In genomic region chr3:71330505-71330904, GRCh38 we compare ENCODE assay signal across 29 cellular contexts.
"Had no signal": no experiment of that assay in that cellular context is flagged by ENCODE, and none has a peak within 500 bp of the region (broad histone marks: within the 10 kb centered on the region; RNA-seq: fewer than 3 reads in every experiment).

No MANE protein-coding gene starts in this region.

- H3K36me3 ChIP-seq: suprapubic skin, thoracic aorta, thyroid gland, upper lobe of left lung, upper lobe of right lung, uterus, vagina had no signal

- H3K9me3 ChIP-seq: stomach, suprapubic skin, testis, thoracic aorta, thyroid gland, tibial artery, tibial nerve, upper lobe of left lung, upper lobe of right lung, uterus, vagina had no signal

- H3K4me3 ChIP-seq: stomach, suprapubic skin, testis, thoracic aorta, thyroid gland, tibial artery, tibial nerve, transverse colon, upper lobe of left lung, upper lobe of right lung, uterus, vagina had no signal

- H3K4me3 Mint-ChIP-seq: stimulated activated effector memory CD8-positive, alpha-beta T cell treated with anti-CD3 and anti-CD28 coated beads, Interleukin-12 subunit alpha, Interleukin-12 subunit beta, amount 100 ng/mL, for 72 hours; stimulated activated memory B cell treated with anti-CD40 and anti-IgM and Interleukin-4, amounts not matched to agents 10 μg/mL and 1 μg/mL and 100 μg/mL, for 72 hours; stimulated activated naive B cell treated with anti-CD40 and anti-IgM and Interleukin-4, amounts not matched to agents 10 μg/mL and 1 μg/mL and 100 μg/mL, for 72 hours; stimulated activated naive CD8-positive, alpha-beta T cell treated with anti-CD3 and anti-CD28 coated beads, Interleukin-15, amount 100 ng/mL, for 72 hours; stimulated activated naive CD8-positive, alpha-beta T cell treated with anti-CD3 and anti-CD28 coated beads, Interleukin-15, Interleukin-2, amounts not matched to agents 100 ng/mL and 50 ng/mL, for 24 hours; type B pancreatic cell had no signal

- H3K27me3 Mint-ChIP-seq: stimulated activated memory B cell treated with anti-CD40 and anti-IgM and Interleukin-4, amounts not matched to agents 10 μg/mL and 1 μg/mL and 100 μg/mL, for 72 hours; stimulated activated naive B cell treated with anti-CD40 and anti-IgM and Interleukin-4, amounts not matched to agents 10 μg/mL and 1 μg/mL and 100 μg/mL, for 72 hours; stimulated activated naive CD8-positive, alpha-beta T cell treated with anti-CD3 and anti-CD28 coated beads, Interleukin-15, amount 100 ng/mL, for 72 hours; stimulated activated naive CD8-positive, alpha-beta T cell treated with anti-CD3 and anti-CD28 coated beads, Interleukin-15, Interleukin-2, amounts not matched to agents 100 ng/mL and 50 ng/mL, for 24 hours; type B pancreatic cell had no signal

- H3K27ac Mint-ChIP-seq: stimulated activated effector memory CD8-positive, alpha-beta T cell treated with anti-CD3 and anti-CD28 coated beads, Interleukin-12 subunit alpha, Interleukin-12 subunit beta, amount 100 ng/mL, for 72 hours; stimulated activated memory B cell treated with anti-CD40 and anti-IgM and Interleukin-4, amounts not matched to agents 10 μg/mL and 1 μg/mL and 100 μg/mL, for 72 hours; stimulated activated naive B cell treated with anti-CD40 and anti-IgM and Interleukin-4, amounts not matched to agents 10 μg/mL and 1 μg/mL and 100 μg/mL, for 72 hours; stimulated activated naive CD8-positive, alpha-beta T cell treated with anti-CD3 and anti-CD28 coated beads, Interleukin-15, amount 100 ng/mL, for 72 hours; stimulated activated naive CD8-positive, alpha-beta T cell treated with anti-CD3 and anti-CD28 coated beads, Interleukin-15, Interleukin-2, amounts not matched to agents 100 ng/mL and 50 ng/mL, for 24 hours; type B pancreatic cell had no signal

- H3K27me3 ChIP-seq: stomach, suprapubic skin, testis, thyroid gland, tibial artery, tibial nerve, transverse colon, upper lobe of left lung, upper lobe of right lung, uterus, vagina had no signal

- DNase-seq: stimulated activated CD4-positive, alpha-beta T cell treated with anti-CD3 and anti-CD28 coated beads, Interleukin-2, amount 100 ng/mL, for 48 hours; stimulated activated CD4-positive, alpha-beta T cell treated with anti-CD3 and anti-CD28 coated beads, Interleukin-4, amount 100 ng/mL, for 1 hour; stimulated activated CD4-positive, alpha-beta T cell treated with anti-CD3 and anti-CD28 coated beads, Interleukin-4, amount 100 ng/mL, for 24 hours; stimulated activated CD4-positive, alpha-beta T cell treated with anti-CD3 and anti-CD28 coated beads, Interleukin-4, amount 100 ng/mL, for 4 hours; stimulated activated CD8-positive, alpha-beta memory T cell treated with anti-CD3 and anti-CD28 coated beads, Interleukin-4, amount 100 ng/mL, for 48 hours; stimulated activated naive B cell treated with anti-CD40 and anti-IgM and Interleukin-4, amounts not matched to agents 10 μg/mL and 1 μg/mL and 100 μg/mL, for 72 hours; stimulated activated naive CD4-positive, alpha-beta T cell; stimulated activated naive CD4-positive, alpha-beta T cell treated with Interleukin-2 at 50 U/mL for 16 hours; stimulated activated naive CD8-positive, alpha-beta T cell treated with anti-CD3 and anti-CD28 coated beads, Interleukin-15, amount 100 ng/mL, for 72 hours; stimulated activated naive CD8-positive, alpha-beta T cell treated with anti-CD3 and anti-CD28 coated beads, Interleukin-15, Interleukin-2, amounts not matched to agents 100 U/mL and 50 U/mL, for 24 hours; stomach; substantia nigra; testis; thyroid gland; tibial artery; transverse colon; trophoblast cell; upper lobe of right lung; uterus had no signal

- ATAC-seq: stimulated activated effector memory CD8-positive, alpha-beta T cell treated with anti-CD3 and anti-CD28 coated beads, Interleukin-12 subunit alpha, Interleukin-12 subunit beta, amount 100 ng/mL, for 72 hours; stimulated activated memory B cell treated with anti-CD40 and anti-IgM and Interleukin-4, amounts not matched to agents 10 μg/mL and 1 μg/mL and 100 μg/mL, for 72 hours; stimulated activated naive B cell treated with anti-CD40 and anti-IgM and Interleukin-4, amounts not matched to agents 10 μg/mL and 1 μg/mL and 100 μg/mL, for 72 hours; stimulated activated naive CD8-positive, alpha-beta T cell treated with anti-CD3 and anti-CD28 coated beads, Interleukin-15, amount 100 ng/mL, for 72 hours; stimulated activated naive CD8-positive, alpha-beta T cell treated with anti-CD3 and anti-CD28 coated beads, Interleukin-15, Interleukin-2, amounts not matched to agents 100 U/mL and 50 U/mL, for 24 hours; upper lobe of right lung had no signal

- H3K4me1 ChIP-seq: suprapubic skin, thyroid gland, upper lobe of left lung, upper lobe of right lung, uterus, vagina had no signal

- H3K27ac ChIP-seq: stomach, suprapubic skin, testis, thoracic aorta, thyroid gland, tibial artery, tibial nerve, transverse colon, upper lobe of left lung, upper lobe of right lung, uterus, vagina had no signal

- FAIRE-seq: urothelium cell line had no signal
